Comparison of ENCODE assay signal across 19 cellular contexts in genomic region chr4:155960522-155960921, GRCh38. TPM values are rescaled to one million over a fixed set of nuclear protein-coding genes. Genes with fewer than 3 reads are reported as not detected.
DNase-seq lines count a peak whose midpoint lies in the region; ATAC-seq, FAIRE-seq and TF ChIP-seq lines count a peak whose summit lies in the region.
"Had no signal": no experiment of that assay in that cellular context is flagged by ENCODE, and none has a peak within 500 bp of the region (broad histone marks: within the 10 kb centered on the region; RNA-seq: fewer than 3 reads in every experiment).

No MANE protein-coding gene starts in this region.

- no peak for FAIRE-seq in astrocyte (lab: Jason Lieb, UNC)
- FAIRE-seq: A204.1 had no signal

- H3K27ac ChIP-seq in astrocyte (ENCODE audit: low read depth, low read length), result no peak overlapping the region

- H3K27me3 Mint-ChIP-seq in astrocyte (ENCODE audit: low read depth, unreplicated experiment), result no peaks in the 10 kb centered on the region

- H3K9me3 ChIP-seq in astrocyte (ENCODE audit: insufficient read depth, low read depth, low read length), result no peaks in the 10 kb centered on the region
- H3K9me3 ChIP-seq: HAP-1, Peyer's patch had no signal

- ATAC-seq in GM18520 (IDR thresholded peaks at IDR 0.05; ENCODE audit: unreplicated experiment), result no peak
- ATAC-seq: activated CD8-positive, alpha-beta T cell treated with anti-CD3 and anti-CD28 coated beads for 36 hours had no signal

- H3K27me3 ChIP-seq in astrocyte (ENCODE audit: insufficient read depth, low read length), result no peaks in the 10 kb centered on the region
- H3K27me3 ChIP-seq: Peyer's patch had no signal

- no peak overlapping the region for H3K9ac ChIP-seq in astrocyte (ENCODE audit: low read length)

- no peak overlapping the region for H3K27ac Mint-ChIP-seq in astrocyte (ENCODE audit: unreplicated experiment)
- H3K27ac Mint-ChIP-seq: activated CD8-positive, alpha-beta T cell treated with anti-CD3 and anti-CD28 coated beads for 36 hours had no signal

- H3K4me1 Mint-ChIP-seq in astrocyte (ENCODE audit: low read depth, unreplicated experiment), result peaks cover 14% of the 10 kb centered on the region
- H3K4me1 Mint-ChIP-seq: neural crest cell had no signal

- no peaks in the 10 kb centered on the region for H3K36me3 Mint-ChIP-seq in astrocyte (ENCODE audit: low read depth, unreplicated experiment)

- no peaks in the 10 kb centered on the region for H4K20me1 ChIP-seq in astrocyte (ENCODE audit: insufficient read depth, low read length)

- H3K4me3 Mint-ChIP-seq in astrocyte (ENCODE audit: unreplicated experiment), result no peak overlapping the region
- H3K4me3 Mint-ChIP-seq: activated CD8-positive, alpha-beta T cell treated with anti-CD3 and anti-CD28 coated beads for 36 hours; neural crest cell had no signal

- H2AFZ ChIP-seq in astrocyte (ENCODE audit: low read depth, low read length), result no peak overlapping the region

- H3K9me3 Mint-ChIP-seq in astrocyte (ENCODE audit: unreplicated experiment), result no peaks in the 10 kb centered on the region
- H3K9me3 Mint-ChIP-seq: activated CD8-positive, alpha-beta T cell treated with anti-CD3 and anti-CD28 coated beads for 36 hours; neural crest cell had no signal

- H3K4me3 ChIP-seq in astrocyte (ENCODE audit: insufficient read depth, low read depth, low read length), result no peak overlapping the region
- H3K4me3 ChIP-seq: HAP-1, Peyer's patch had no signal

- no peaks in the 10 kb centered on the region for H3K36me3 ChIP-seq in astrocyte (ENCODE audit: insufficient read depth, low read length)
- H3K36me3 ChIP-seq: HAP-1, Peyer's patch had no signal

- no peak for TF ChIP-seq CTCF in astrocyte (IDR thresholded peaks at IDR 0.05; ENCODE audit: insufficient read depth, low read depth, low read length)

- no peak overlapping the region for H3K4me2 ChIP-seq in astrocyte (ENCODE audit: low read length)

- H3K79me2 ChIP-seq in astrocyte (ENCODE audit: insufficient read depth, low read length), result no peaks in the 10 kb centered on the region

- H3K4me1 ChIP-seq in astrocyte (ENCODE audit: insufficient read depth, low read length), result no peaks in the 10 kb centered on the region
- H3K4me1 ChIP-seq: Peyer's patch had no signal

- DNase-seq in NCI-H1694 (lab: John Stamatoyannopoulos, UW) (peak; percentile 1), NCI-H1694 treated with DMSO at 0.1 percent for 48 hours (lab: John Stamatoyannopoulos, UW) (no peak), astrocyte (ENCODE audit: low read depth) (peak; percentile 64), globus pallidus (ENCODE audit: low spot score) (peak; percentile 50), stromal cell of bone marrow (ENCODE audit: low read depth) (peak; percentile 70), amniotic stem cell (lab: John Stamatoyannopoulos, UW) (no peak), cerebellar cortex (ENCODE audit: low spot score) (no peak)
- DNase-seq: activated CD8-positive, alpha-beta T cell treated with anti-CD3 and anti-CD28 coated beads for 36 hours; aorta; hippocampal formation; MM.1S; NCI-H345; Peyer's patch had no signal

RNA-seq across cellular contexts. Expression of gene CTSO, which starts 6.9 kb away (rescaled TPM):
- total RNA-seq in astrocyte, result 3.7 and 6.5 TPM in 2 replicates

RNA-seq across cellular contexts. Expression of gene TDO2, which starts 57.0 kb away (rescaled TPM):
- 0.24 TPM in 1 of 2 replicates, not detected in the other for total RNA-seq in astrocyte
- total RNA-seq: activated CD8-positive, alpha-beta T cell treated with anti-CD3 and anti-CD28 coated beads for 36 hours; neural crest cell; T-helper 2 cell treated with Interferon-gamma antibody and Interleukin-4, amounts not matched to agents 100 ng/mL and 5 ng/mL, for 36 hours; temporal lobe had no signal

Comparison
In these comparisons a context has a peak if more than half of its experiments do, and no peak if none do; other contexts are left out.
1. DNase-seq: peak in NCI-H1694 (single experiment), astrocyte (single experiment), globus pallidus (single experiment) and stromal cell of bone marrow (single experiment); none in NCI-H1694 treated with DMSO at 0.1 percent for 48 hours (single experiment), amniotic stem cell (single experiment) and cerebellar cortex (single experiment).